ENCODE assay signal across 1 cellular context in genomic region chr1:108551157-108551862, GRCh38.
A peak's percentile ranks its signal among the peaks of the same experiment; 100 is the strongest.
TF ChIP-seq lines count a peak whose summit lies in the region.

No MANE protein-coding gene starts in this region.

TF ChIP-seq in GM12878, 131 proteins besides CTCF, POLR2A, EP300 and RAD21 (continued from another document and continues in another):
- no peak for TF ChIP-seq ZNF592 (IDR thresholded peaks at IDR 0.05)
- TF ChIP-seq ZNF207 (IDR thresholded peaks at IDR 0.05; ENCODE audit: borderline replicate concordance), result no peak
- 0 out of 2 replicates have a peak, but pooled peaks have one; percentile 69 for TF ChIP-seq MEF2A (IDR thresholded peaks at IDR 0.05; ENCODE audit: insufficient read depth, low read depth, low read length)
- TF ChIP-seq JUND (IDR thresholded peaks at IDR 0.05; ENCODE audit: low read depth, low read length), result peak; percentile 85
- TF ChIP-seq, protein P1, sequence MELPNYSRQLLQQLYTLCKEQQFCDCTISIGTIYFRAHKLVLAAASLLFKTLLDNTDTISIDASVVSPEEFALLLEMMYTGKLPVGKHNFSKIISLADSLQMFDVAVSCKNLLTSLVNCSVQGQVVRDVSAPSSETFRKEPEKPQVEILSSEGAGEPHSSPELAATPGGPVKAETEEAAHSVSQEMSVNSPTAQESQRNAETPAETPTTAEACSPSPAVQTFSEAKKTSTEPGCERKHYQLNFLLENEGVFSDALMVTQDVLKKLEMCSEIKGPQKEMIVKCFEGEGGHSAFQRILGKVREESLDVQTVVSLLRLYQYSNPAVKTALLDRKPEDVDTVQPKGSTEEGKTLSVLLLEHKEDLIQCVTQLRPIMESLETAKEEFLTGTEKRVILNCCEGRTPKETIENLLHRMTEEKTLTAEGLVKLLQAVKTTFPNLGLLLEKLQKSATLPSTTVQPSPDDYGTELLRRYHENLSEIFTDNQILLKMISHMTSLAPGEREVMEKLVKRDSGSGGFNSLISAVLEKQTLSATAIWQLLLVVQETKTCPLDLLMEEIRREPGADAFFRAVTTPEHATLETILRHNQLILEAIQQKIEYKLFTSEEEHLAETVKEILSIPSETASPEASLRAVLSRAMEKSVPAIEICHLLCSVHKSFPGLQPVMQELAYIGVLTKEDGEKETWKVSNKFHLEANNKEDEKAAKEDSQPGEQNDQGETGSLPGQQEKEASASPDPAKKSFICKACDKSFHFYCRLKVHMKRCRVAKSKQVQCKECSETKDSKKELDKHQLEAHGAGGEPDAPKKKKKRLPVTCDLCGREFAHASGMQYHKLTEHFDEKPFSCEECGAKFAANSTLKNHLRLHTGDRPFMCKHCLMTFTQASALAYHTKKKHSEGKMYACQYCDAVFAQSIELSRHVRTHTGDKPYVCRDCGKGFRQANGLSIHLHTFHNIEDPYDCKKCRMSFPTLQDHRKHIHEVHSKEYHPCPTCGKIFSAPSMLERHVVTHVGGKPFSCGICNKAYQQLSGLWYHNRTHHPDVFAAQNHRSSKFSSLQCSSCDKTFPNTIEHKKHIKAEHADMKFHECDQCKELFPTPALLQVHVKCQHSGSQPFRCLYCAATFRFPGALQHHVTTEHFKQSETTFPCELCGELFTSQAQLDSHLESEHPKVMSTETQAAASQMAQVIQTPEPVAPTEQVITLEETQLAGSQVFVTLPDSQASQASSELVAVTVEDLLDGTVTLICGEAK (IDR thresholded peaks at IDR 0.05; ENCODE audit: borderline replicate concordance), result no peak
- TF ChIP-seq SRF (IDR thresholded peaks at IDR 0.05; ENCODE audit: low read depth in 2 of 2, low read length in 2 of 2), result 0 out of 4 replicates have a peak, but pooled peaks of 1 of the 2 experiments have one; percentile 31
- peak; percentile 90 for TF ChIP-seq BMI1 (IDR thresholded peaks at IDR 0.05; ENCODE audit: borderline replicate concordance)
- no peak for TF ChIP-seq STAT3 (IDR thresholded peaks at IDR 0.05; ENCODE audit: low read depth, low read length)
- TF ChIP-seq RAD51 (IDR thresholded peaks at IDR 0.05), result 0 out of 2 replicates have a peak, but pooled peaks have one; percentile 16
- TF ChIP-seq NR2F1 (conservative IDR thresholded peaks at IDR 0.05), result peak; percentile 39; the same call in 1 of the 2 replicates
- TF ChIP-seq HCFC1 (IDR thresholded peaks at IDR 0.05; ENCODE audit: low read length), result no peak
- TF ChIP-seq NBN (IDR thresholded peaks at IDR 0.05), result peak; percentile 72
- peak; percentile 93 for TF ChIP-seq ATF7 (IDR thresholded peaks at IDR 0.05; ENCODE audit: low read depth)
- TF ChIP-seq TCF7 (IDR thresholded peaks at IDR 0.05; ENCODE audit: borderline replicate concordance), result peak; percentile 39; the same call in 1 of the 2 replicates
- TF ChIP-seq SP1 (IDR thresholded peaks at IDR 0.05; ENCODE audit: low read depth, low read length), result peak; percentile 31
- TF ChIP-seq IRF4 (IDR thresholded peaks at IDR 0.05; ENCODE audit: low read depth, low read length), result peak; percentile 95
- TF ChIP-seq BHLHE40 (IDR thresholded peaks at IDR 0.05; ENCODE audit: borderline replicate concordance in 1 of 2, low read depth in 2 of 2, low read length in 1 of 2), result peak; percentile 60 to 63; a peak in 2 of 4 replicates
- TF ChIP-seq CREM (IDR thresholded peaks at IDR 0.05; ENCODE audit: low read depth), result peak; percentile 90
- peak; percentile 57; the same call in 1 of the 2 replicates for TF ChIP-seq ZNF24 (IDR thresholded peaks at IDR 0.05)
- TF ChIP-seq SMAD1 (IDR thresholded peaks at IDR 0.05; ENCODE audit: low read depth, partially characterized antibody), result peak; percentile 24
- TF ChIP-seq CBX5 (IDR thresholded peaks at IDR 0.05; ENCODE audit: low read depth), result peak; percentile 72; the same call in 1 of the 2 replicates
- peak; percentile 70 for TF ChIP-seq GABPA (IDR thresholded peaks at IDR 0.05; ENCODE audit: low read depth)
- TF ChIP-seq SPI1 (IDR thresholded peaks at IDR 0.05; ENCODE audit: borderline replicate concordance, insufficient read depth, low read depth, low read length), result peak; percentile 97
- peak; percentile 86 for TF ChIP-seq IKZF1 (conservative IDR thresholded peaks at IDR 0.05)
- TF ChIP-seq EGR1 (IDR thresholded peaks at IDR 0.05; ENCODE audit: borderline replicate concordance in 1 of 2, low read depth in 2 of 2, low read length in 2 of 2), result no peak
- TF ChIP-seq, protein P2, sequence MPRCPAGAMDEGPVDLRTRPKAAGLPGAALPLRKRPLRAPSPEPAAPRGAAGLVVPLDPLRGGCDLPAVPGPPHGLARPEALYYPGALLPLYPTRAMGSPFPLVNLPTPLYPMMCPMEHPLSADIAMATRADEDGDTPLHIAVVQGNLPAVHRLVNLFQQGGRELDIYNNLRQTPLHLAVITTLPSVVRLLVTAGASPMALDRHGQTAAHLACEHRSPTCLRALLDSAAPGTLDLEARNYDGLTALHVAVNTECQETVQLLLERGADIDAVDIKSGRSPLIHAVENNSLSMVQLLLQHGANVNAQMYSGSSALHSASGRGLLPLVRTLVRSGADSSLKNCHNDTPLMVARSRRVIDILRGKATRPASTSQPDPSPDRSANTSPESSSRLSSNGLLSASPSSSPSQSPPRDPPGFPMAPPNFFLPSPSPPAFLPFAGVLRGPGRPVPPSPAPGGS (IDR thresholded peaks at IDR 0.05; ENCODE audit: borderline replicate concordance, insufficient read depth, low read depth, low read length, poor library complexity, severe bottlenecking), result peak; percentile 36
- TF ChIP-seq MXI1 (IDR thresholded peaks at IDR 0.05; ENCODE audit: low read depth, low read length), result peak; percentile 21; the same call in 1 of the 2 replicates
- peak; percentile 91 for TF ChIP-seq CUX1 (IDR thresholded peaks at IDR 0.05; ENCODE audit: insufficient replicate concordance, low read depth, low read length)
- TF ChIP-seq SUZ12 (IDR thresholded peaks at IDR 0.05; ENCODE audit: unreplicated experiment), result no peak
- TF ChIP-seq, protein P3, sequence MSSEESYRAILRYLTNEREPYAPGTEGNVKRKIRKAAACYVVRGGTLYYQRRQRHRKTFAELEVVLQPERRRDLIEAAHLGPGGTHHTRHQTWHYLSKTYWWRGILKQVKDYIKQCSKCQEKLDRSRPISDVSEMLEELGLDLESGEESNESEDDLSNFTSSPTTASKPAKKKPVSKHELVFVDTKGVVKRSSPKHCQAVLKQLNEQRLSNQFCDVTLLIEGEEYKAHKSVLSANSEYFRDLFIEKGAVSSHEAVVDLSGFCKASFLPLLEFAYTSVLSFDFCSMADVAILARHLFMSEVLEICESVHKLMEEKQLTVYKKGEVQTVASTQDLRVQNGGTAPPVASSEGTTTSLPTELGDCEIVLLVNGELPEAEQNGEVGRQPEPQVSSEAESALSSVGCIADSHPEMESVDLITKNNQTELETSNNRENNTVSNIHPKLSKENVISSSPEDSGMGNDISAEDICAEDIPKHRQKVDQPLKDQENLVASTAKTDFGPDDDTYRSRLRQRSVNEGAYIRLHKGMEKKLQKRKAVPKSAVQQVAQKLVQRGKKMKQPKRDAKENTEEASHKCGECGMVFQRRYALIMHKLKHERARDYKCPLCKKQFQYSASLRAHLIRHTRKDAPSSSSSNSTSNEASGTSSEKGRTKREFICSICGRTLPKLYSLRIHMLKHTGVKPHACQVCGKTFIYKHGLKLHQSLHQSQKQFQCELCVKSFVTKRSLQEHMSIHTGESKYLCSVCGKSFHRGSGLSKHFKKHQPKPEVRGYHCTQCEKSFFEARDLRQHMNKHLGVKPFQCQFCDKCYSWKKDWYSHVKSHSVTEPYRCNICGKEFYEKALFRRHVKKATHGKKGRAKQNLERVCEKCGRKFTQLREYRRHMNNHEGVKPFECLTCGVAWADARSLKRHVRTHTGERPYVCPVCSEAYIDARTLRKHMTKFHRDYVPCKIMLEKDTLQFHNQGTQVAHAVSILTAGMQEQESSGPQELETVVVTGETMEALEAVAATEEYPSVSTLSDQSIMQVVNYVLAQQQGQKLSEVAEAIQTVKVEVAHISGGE (CRISPR knock-in tag; IDR thresholded peaks at IDR 0.05), result no peak
- TF ChIP-seq PKNOX1 (IDR thresholded peaks at IDR 0.05), result 0 out of 2 replicates have a peak, but pooled peaks have one; percentile 17
- peak; percentile 69 for TF ChIP-seq MEF2B (IDR thresholded peaks at IDR 0.05; ENCODE audit: partially characterized antibody, poor library complexity, severe bottlenecking)
- peak; percentile 95 to 96 for TF ChIP-seq IKZF2 (IDR thresholded peaks at IDR 0.05)
- TF ChIP-seq MTA3 (IDR thresholded peaks at IDR 0.05; ENCODE audit: borderline replicate concordance, low read length), result peak; percentile 91; the same call in 1 of the 2 replicates
- TF ChIP-seq ETV6 (conservative IDR thresholded peaks at IDR 0.05 in 1 of 2, IDR thresholded peaks at IDR 0.05 in 1 of 2; ENCODE audit: borderline replicate concordance in 1 of 2, low read depth in 1 of 2), result peak in 1 of 2 experiments; percentile 78; a peak in 1 of 4 replicates
- TF ChIP-seq RUNX3 (IDR thresholded peaks at IDR 0.05; ENCODE audit: low read length), result peak; percentile 84
- TF ChIP-seq DPF2 (IDR thresholded peaks at IDR 0.05), result peak; percentile 99
- TF ChIP-seq EZH2 (IDR thresholded peaks at IDR 0.05; ENCODE audit: borderline replicate concordance, control insufficient read depth, low read depth, low read length), result 0 out of 2 replicates have a peak, but pooled peaks have one; percentile 59
- TF ChIP-seq, protein P4, sequence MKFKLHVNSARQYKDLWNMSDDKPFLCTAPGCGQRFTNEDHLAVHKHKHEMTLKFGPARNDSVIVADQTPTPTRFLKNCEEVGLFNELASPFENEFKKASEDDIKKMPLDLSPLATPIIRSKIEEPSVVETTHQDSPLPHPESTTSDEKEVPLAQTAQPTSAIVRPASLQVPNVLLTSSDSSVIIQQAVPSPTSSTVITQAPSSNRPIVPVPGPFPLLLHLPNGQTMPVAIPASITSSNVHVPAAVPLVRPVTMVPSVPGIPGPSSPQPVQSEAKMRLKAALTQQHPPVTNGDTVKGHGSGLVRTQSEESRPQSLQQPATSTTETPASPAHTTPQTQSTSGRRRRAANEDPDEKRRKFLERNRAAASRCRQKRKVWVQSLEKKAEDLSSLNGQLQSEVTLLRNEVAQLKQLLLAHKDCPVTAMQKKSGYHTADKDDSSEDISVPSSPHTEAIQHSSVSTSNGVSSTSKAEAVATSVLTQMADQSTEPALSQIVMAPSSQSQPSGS (IDR thresholded peaks at IDR 0.05; ENCODE audit: low read length), result peak; percentile 99
